Comparison of ENCODE assay signal across 1 cellular context in the genomic region with DNA sequence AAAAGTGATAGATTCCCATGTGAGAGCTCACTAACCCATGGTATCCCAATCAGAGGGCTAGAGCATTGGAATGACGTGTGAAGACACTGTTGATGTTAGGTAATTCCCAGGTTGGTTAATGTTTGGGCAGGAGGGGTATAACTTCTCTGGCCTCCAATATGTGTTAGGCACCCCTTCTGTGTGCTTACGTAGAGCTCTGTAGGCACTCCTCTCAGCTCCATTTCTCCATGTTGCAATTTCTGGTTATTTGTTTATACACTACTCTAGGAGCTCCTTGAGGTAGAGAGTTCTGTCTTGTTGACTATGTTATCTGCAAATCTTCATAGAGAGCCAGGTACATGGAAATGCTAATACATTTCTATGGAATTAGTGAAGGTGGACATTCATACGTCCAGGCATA.
TF ChIP-seq lines count a peak whose summit lies in the region.

No MANE protein-coding gene starts in this region.

TF ChIP-seq in GM12878, 131 proteins besides CTCF, POLR2A, EP300 and RAD21 (continued from another document):
- TF ChIP-seq, protein P1, sequence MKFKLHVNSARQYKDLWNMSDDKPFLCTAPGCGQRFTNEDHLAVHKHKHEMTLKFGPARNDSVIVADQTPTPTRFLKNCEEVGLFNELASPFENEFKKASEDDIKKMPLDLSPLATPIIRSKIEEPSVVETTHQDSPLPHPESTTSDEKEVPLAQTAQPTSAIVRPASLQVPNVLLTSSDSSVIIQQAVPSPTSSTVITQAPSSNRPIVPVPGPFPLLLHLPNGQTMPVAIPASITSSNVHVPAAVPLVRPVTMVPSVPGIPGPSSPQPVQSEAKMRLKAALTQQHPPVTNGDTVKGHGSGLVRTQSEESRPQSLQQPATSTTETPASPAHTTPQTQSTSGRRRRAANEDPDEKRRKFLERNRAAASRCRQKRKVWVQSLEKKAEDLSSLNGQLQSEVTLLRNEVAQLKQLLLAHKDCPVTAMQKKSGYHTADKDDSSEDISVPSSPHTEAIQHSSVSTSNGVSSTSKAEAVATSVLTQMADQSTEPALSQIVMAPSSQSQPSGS (IDR thresholded peaks at IDR 0.05; ENCODE audit: low read length) = no peak
- TF ChIP-seq, protein P2, sequence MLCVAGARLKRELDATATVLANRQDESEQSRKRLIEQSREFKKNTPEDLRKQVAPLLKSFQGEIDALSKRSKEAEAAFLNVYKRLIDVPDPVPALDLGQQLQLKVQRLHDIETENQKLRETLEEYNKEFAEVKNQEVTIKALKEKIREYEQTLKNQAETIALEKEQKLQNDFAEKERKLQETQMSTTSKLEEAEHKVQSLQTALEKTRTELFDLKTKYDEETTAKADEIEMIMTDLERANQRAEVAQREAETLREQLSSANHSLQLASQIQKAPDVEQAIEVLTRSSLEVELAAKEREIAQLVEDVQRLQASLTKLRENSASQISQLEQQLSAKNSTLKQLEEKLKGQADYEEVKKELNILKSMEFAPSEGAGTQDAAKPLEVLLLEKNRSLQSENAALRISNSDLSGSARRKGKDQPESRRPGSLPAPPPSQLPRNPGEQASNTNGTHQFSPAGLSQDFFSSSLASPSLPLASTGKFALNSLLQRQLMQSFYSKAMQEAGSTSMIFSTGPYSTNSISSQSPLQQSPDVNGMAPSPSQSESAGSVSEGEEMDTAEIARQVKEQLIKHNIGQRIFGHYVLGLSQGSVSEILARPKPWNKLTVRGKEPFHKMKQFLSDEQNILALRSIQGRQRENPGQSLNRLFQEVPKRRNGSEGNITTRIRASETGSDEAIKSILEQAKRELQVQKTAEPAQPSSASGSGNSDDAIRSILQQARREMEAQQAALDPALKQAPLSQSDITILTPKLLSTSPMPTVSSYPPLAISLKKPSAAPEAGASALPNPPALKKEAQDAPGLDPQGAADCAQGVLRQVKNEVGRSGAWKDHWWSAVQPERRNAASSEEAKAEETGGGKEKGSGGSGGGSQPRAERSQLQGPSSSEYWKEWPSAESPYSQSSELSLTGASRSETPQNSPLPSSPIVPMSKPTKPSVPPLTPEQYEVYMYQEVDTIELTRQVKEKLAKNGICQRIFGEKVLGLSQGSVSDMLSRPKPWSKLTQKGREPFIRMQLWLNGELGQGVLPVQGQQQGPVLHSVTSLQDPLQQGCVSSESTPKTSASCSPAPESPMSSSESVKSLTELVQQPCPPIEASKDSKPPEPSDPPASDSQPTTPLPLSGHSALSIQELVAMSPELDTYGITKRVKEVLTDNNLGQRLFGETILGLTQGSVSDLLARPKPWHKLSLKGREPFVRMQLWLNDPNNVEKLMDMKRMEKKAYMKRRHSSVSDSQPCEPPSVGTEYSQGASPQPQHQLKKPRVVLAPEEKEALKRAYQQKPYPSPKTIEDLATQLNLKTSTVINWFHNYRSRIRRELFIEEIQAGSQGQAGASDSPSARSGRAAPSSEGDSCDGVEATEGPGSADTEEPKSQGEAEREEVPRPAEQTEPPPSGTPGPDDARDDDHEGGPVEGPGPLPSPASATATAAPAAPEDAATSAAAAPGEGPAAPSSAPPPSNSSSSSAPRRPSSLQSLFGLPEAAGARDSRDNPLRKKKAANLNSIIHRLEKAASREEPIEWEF (IDR thresholded peaks at IDR 0.05; ENCODE audit: insufficient replicate concordance, low read depth, low read length) = no peak
- TF ChIP-seq ZNF622 (IDR thresholded peaks at IDR 0.05) (no peak), SRF (IDR thresholded peaks at IDR 0.05; ENCODE audit: low read depth in 2 of 2, low read length in 2 of 2) (no peak), FOXK2 (IDR thresholded peaks at IDR 0.05) (no peak)
TF ChIP-seq in GM12878: peak in this region for 0.
